Comparison of ENCODE assay signal across 8 cellular contexts in genomic region chr1:239386453-239387303, GRCh38. TPM values are rescaled to one million over a fixed set of nuclear protein-coding genes. Genes with fewer than 3 reads are reported as not detected.
A peak's percentile ranks its signal among the peaks of the same experiment; 100 is the strongest.
DNase-seq lines count a peak whose midpoint lies in the region; ATAC-seq and TF ChIP-seq lines count a peak whose summit lies in the region.

CHRM3 (plus strand) TSS chr1:239386568; CDS start chr1:239907452, 520,884 bp downstream.

- no peak within 1 kb of the TSS for H3K27ac Mint-ChIP-seq in activated T-cell treated with anti-CD3 and anti-CD28 coated beads, Interleukin-2, amount 50 U/mL, for 24 hours
- H3K27ac Mint-ChIP-seq in type B pancreatic cell, result peak within 1 kb of the TSS; percentile 11

- H3K9me3 ChIP-seq in endocrine pancreas (ENCODE audit: control insufficient read depth, low read length) (no peaks in the 10 kb centered on the region), muscle layer of colon (ENCODE audit: low read length) (no peaks in the 10 kb centered on the region)

- peaks cover 23% of the 10 kb centered on the region for H3K4me1 Mint-ChIP-seq in activated T-cell treated with anti-CD3 and anti-CD28 coated beads, Interleukin-2, amount 50 U/mL, for 24 hours (ENCODE audit: low read depth)
- H3K4me1 Mint-ChIP-seq in type B pancreatic cell (ENCODE audit: unreplicated experiment), result peaks cover 12% of the 10 kb centered on the region

- no peaks in the 10 kb centered on the region for H3K4me1 ChIP-seq in endocrine pancreas (ENCODE audit: control insufficient read depth, insufficient read depth, low read length)
- H3K4me1 ChIP-seq in muscle layer of colon (ENCODE audit: insufficient read depth, low read length), result peaks cover 4% of the 10 kb centered on the region

- peak within 1 kb of the TSS; percentile 80 for H3K27ac ChIP-seq in muscle layer of colon (ENCODE audit: low read depth, low read length)

- no peaks in the 10 kb centered on the region for H3K36me3 Mint-ChIP-seq in activated T-cell treated with anti-CD3 and anti-CD28 coated beads, Interleukin-2, amount 50 U/mL, for 24 hours (ENCODE audit: low read depth)
- no peaks in the 10 kb centered on the region for H3K36me3 Mint-ChIP-seq in type B pancreatic cell

- no peaks in the 10 kb centered on the region for H3K36me3 ChIP-seq in endocrine pancreas (ENCODE audit: control insufficient read depth, insufficient read depth, low read length)
- H3K36me3 ChIP-seq in muscle layer of colon (ENCODE audit: insufficient read depth, low read length), result no peaks in the 10 kb centered on the region

- H3K9me3 Mint-ChIP-seq in activated T-cell treated with anti-CD3 and anti-CD28 coated beads, Interleukin-2, amount 50 U/mL, for 24 hours, result no peaks in the 10 kb centered on the region
- no peaks in the 10 kb centered on the region for H3K9me3 Mint-ChIP-seq in type B pancreatic cell

- peak within 1 kb of the TSS; percentile 54 for H3K9ac ChIP-seq in endocrine pancreas (ENCODE audit: control insufficient read depth, insufficient read depth, low read length)
- peak within 1 kb of the TSS; percentile 52 for H3K9ac ChIP-seq in muscle layer of colon (ENCODE audit: low read length)

- ATAC-seq in SK-N-SH treated with all-trans-retinoic acid at 6 μM for 48 hours (peak; percentile 87), GM18867 (IDR thresholded peaks at IDR 0.05; ENCODE audit: unreplicated experiment) (no peak)

- peak; percentile 43 for DNase-seq in activated T-cell treated with anti-CD3 and anti-CD28 coated beads, Interleukin-2, amount 50 U/mL, for 24 hours
- DNase-seq in activated T-cell treated with anti-CD3 and anti-CD28 coated beads for 4 hours, result no peak
- DNase-seq in type B pancreatic cell (ENCODE audit: extremely low spot score, unreplicated experiment), result peak; percentile 75
- no peak for DNase-seq in NCI-H128 (lab: John Stamatoyannopoulos, UW; ENCODE audit: unreplicated experiment)

- H3K4me3 Mint-ChIP-seq in activated T-cell treated with anti-CD3 and anti-CD28 coated beads, Interleukin-2, amount 50 U/mL, for 24 hours, result peak within 1 kb of the TSS; percentile 78
- H3K4me3 Mint-ChIP-seq in type B pancreatic cell, result peak within 1 kb of the TSS; percentile 95

- peaks cover 64% of the 10 kb centered on the region for H3K27me3 Mint-ChIP-seq in activated T-cell treated with anti-CD3 and anti-CD28 coated beads, Interleukin-2, amount 50 U/mL, for 24 hours
- peaks cover 96% of the 10 kb centered on the region for H3K27me3 Mint-ChIP-seq in type B pancreatic cell

- H3K4me3 ChIP-seq in endocrine pancreas (ENCODE audit: control insufficient read depth, insufficient read depth, low read length) (peak within 1 kb of the TSS; percentile 72), muscle layer of colon (ENCODE audit: low read depth in 1 of 2, low read length in 2 of 2) (peak within 1 kb of the TSS; percentile 49 to 86)

- no peaks in the 10 kb centered on the region for H3K27me3 ChIP-seq in endocrine pancreas (ENCODE audit: control insufficient read depth, insufficient read depth, low read length)
- H3K27me3 ChIP-seq in muscle layer of colon (ENCODE audit: control insufficient read depth in 1 of 2, insufficient read depth in 2 of 2, low read length in 2 of 2), result no peaks in the 10 kb centered on the region

- peak; percentile 38 for TF ChIP-seq CTCF in type B pancreatic cell (conservative IDR thresholded peaks at IDR 0.05)

TF ChIP-seq in SK-N-SH treated with all-trans-retinoic acid at 6 μM for 48 hours, 23 proteins besides CTCF, POLR2A, EP300 and RAD21:
- TF ChIP-seq GLIS3 (CRISPR knock-in tag; IDR thresholded peaks at IDR 0.05), result no peak
- no peak for TF ChIP-seq CREB5 (CRISPR knock-in tag; IDR thresholded peaks at IDR 0.05; ENCODE audit: low read depth)
- 0 out of 2 replicates have a peak, but pooled peaks have one; percentile 5 for TF ChIP-seq TOX (CRISPR knock-in tag; IDR thresholded peaks at IDR 0.05; ENCODE audit: borderline replicate concordance)

RNA-seq across cellular contexts. Expression of gene CHRM3, which starts in this region (rescaled TPM):
- total RNA-seq in type B pancreatic cell (ENCODE audit: low replicate concordance), result 2.4 and 2.7 TPM in 2 replicates

Comparison
In these comparisons a context has a peak if more than half of its experiments do, and no peak if none do; other contexts are left out.
1. DNase-seq: peak in activated T-cell treated with anti-CD3 and anti-CD28 coated beads, Interleukin-2, amount 50 U/mL, for 24 hours (single experiment) and type B pancreatic cell (single experiment); none in activated T-cell treated with anti-CD3 and anti-CD28 coated beads for 4 hours (single experiment) and NCI-H128 (single experiment).